In the genomic region with DNA sequence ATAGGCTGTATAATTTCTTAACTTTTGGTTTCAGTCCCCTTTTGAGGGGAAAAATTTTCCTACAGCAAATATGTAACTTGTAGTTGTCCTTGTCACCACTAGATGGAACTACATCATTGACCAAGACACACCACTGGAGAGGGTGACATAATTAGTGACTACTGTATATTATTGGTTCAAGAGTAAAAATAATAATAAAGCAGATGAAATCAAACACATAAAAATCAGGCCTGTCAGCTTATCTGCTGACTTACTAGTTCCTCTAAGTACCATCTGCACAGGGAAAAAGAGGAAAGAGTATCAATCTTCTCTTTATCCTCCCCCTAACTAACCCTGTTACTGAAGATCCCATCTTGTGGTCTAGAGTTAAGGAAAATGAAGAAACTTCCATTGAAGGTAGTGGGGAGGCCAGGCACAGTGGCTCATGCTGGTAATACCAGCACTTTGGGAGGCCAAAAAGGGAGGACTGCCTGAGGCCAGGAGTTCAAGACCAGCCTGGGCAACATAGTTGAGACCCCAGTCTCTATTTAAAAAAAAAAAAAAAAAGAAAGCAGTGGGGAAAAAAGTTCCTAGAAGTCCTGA, we compare ENCODE assay signal across 10 cellular contexts. TPM values are rescaled to one million over a fixed set of nuclear protein-coding genes. Genes with fewer than 3 reads are reported as not detected.
DNase-seq lines count a peak whose midpoint lies in the region; ATAC-seq and TF ChIP-seq lines count a peak whose summit lies in the region.
"Had no signal": no experiment of that assay in that cellular context is flagged by ENCODE, and none has a peak within 500 bp of the region (broad histone marks: within the 10 kb centered on the region; RNA-seq: fewer than 3 reads in every experiment).

No MANE protein-coding gene starts in this region.

- H3K36me3 Mint-ChIP-seq in CD8-positive, alpha-beta T cell = peaks cover 54% of the 10 kb centered on the region

- DNase-seq in CD8-positive, alpha-beta T cell = no peak
- DNase-seq in NCI-H82 treated with DMSO at 0.1 percent for 48 hours (lab: John Stamatoyannopoulos, UW; ENCODE audit: unreplicated experiment) (peak; percentile 10), breast epithelium (ENCODE audit: low spot score in 2 of 2) (no peak), kidney glomerular epithelial cell (lab: John Stamatoyannopoulos, UW) (peak; percentile 48), transverse colon (no peak), neuronal stem cell (ENCODE audit: low spot score) (no peak)

- POLR2A ChIA-PET in CD8-positive, alpha-beta T cell (lab: Charles Lee) = interaction anchor here (0.6 to 1.1 kb wide), 2 partner anchors 42 to 89 kb away, joined by 5 to 7 read pairs; no protein-coding TSS in a partner anchor

- H4K8ac ChIP-seq in neuronal stem cell (ENCODE audit: low read depth, low read length) = no peak overlapping the region

- H3K27ac Mint-ChIP-seq in CD8-positive, alpha-beta T cell = no peak overlapping the region

- H3K4ac ChIP-seq in neuronal stem cell (ENCODE audit: low read length) = no peak overlapping the region

- no peak overlapping the region for H3K4me3 ChIP-seq in CD8-positive, alpha-beta T cell (ENCODE audit: low read depth, low read length)
- H3K4me3 ChIP-seq in breast epithelium (no peak overlapping the region), transverse colon (no peak overlapping the region), neuronal stem cell (ENCODE audit: low read length in 2 of 2) (no peak overlapping the region)
- H3K4me3 ChIP-seq: SJCRH30, skin epidermis had no signal

- peaks cover 2% of the 10 kb centered on the region for H3K4me1 Mint-ChIP-seq in CD8-positive, alpha-beta T cell (ENCODE audit: low read depth)

- TF ChIP-seq POLR2A in breast epithelium (IDR thresholded peaks at IDR 0.05) = no peak
- TF ChIP-seq POLR2A in transverse colon (IDR thresholded peaks at IDR 0.05) = no peak

- no peak overlapping the region for H2AFZ ChIP-seq in neuronal stem cell (ENCODE audit: low read length)

- no peak overlapping the region for H2AK5ac ChIP-seq in neuronal stem cell (ENCODE audit: low read depth, low read length)

- ATAC-seq in CD8-positive, alpha-beta T cell = peak; percentile 76
- ATAC-seq in GM19023 (IDR thresholded peaks at IDR 0.05; ENCODE audit: unreplicated experiment) (peak; percentile 85), HG03280 (IDR thresholded peaks at IDR 0.05; ENCODE audit: unreplicated experiment) (peak; percentile 76)

- no peaks in the 10 kb centered on the region for H3K9me3 ChIP-seq in CD8-positive, alpha-beta T cell (ENCODE audit: low read length)
- H3K9me3 ChIP-seq in breast epithelium (no peaks in the 10 kb centered on the region), transverse colon (no peaks in the 10 kb centered on the region), neuronal stem cell (replicated peaks in 1 of 2; ENCODE audit: control insufficient read depth in 2 of 2, insufficient read depth in 1 of 2, low read depth in 1 of 2, low read length in 2 of 2) (no peaks in the 10 kb centered on the region)
- H3K9me3 ChIP-seq: SJCRH30 had no signal

- CTCF ChIA-PET in CD8-positive, alpha-beta T cell (lab: Charles Lee) = interaction anchor here (0.7 to 13.8 kb wide), 14 partner anchors 9 to 104 kb away, joined by 3 to 246 read pairs (median 4); no protein-coding TSS in a partner anchor

- no peak overlapping the region for H3K4me3 Mint-ChIP-seq in CD8-positive, alpha-beta T cell

- no peak overlapping the region for H3K14ac ChIP-seq in neuronal stem cell (ENCODE audit: low read length)

- in situ Hi-C loops in transverse colon (cut with MboI; ENCODE audit: low pct_ligation_motif_present in 1 of 4, low pct_unique_long_range_greater_than_20kb in 1 of 4, low sequenced_read_pairs in 3 of 4) = loop anchor here in 3 of 4 donors (5.0 to 10.0 kb wide), 2 partner anchors 90 to 93 kb away; no protein-coding TSS in a partner anchor

- no peaks in the 10 kb centered on the region for H3K4me1 ChIP-seq in CD8-positive, alpha-beta T cell (ENCODE audit: insufficient read depth, low read length)
- no peaks in the 10 kb centered on the region for H3K4me1 ChIP-seq in breast epithelium
- no peaks in the 10 kb centered on the region for H3K4me1 ChIP-seq in transverse colon
- no peaks in the 10 kb centered on the region for H3K4me1 ChIP-seq in neuronal stem cell (ENCODE audit: control insufficient read depth in 2 of 2, insufficient read depth in 1 of 2, low read depth in 1 of 2, low read length in 2 of 2)
- H3K4me1 ChIP-seq: SJCRH30 had no signal

- no peak overlapping the region for H4K91ac ChIP-seq in neuronal stem cell (ENCODE audit: low read depth, low read length, poor library complexity)

- H3K79me1 ChIP-seq in neuronal stem cell (ENCODE audit: low read depth, low read length) = no peaks in the 10 kb centered on the region

- no peak overlapping the region for H2BK5ac ChIP-seq in neuronal stem cell (ENCODE audit: low read length)

- peak; percentile 89 for TF ChIP-seq CTCF in CD8-positive, alpha-beta T cell (IDR thresholded peaks at IDR 0.05)
- TF ChIP-seq CTCF in breast epithelium (IDR thresholded peaks at IDR 0.05) = peak; percentile 60 to 87 (median 73)
- peak; percentile 70 to 82 (median 79) for TF ChIP-seq CTCF in transverse colon (IDR thresholded peaks at IDR 0.05)

- no peak overlapping the region for H2BK120ac ChIP-seq in neuronal stem cell (ENCODE audit: low read depth, low read length)

- no peak overlapping the region for H3K27ac ChIP-seq in CD8-positive, alpha-beta T cell (ENCODE audit: low read depth, low read length)
- H3K27ac ChIP-seq in breast epithelium (no peak overlapping the region), transverse colon (no peak overlapping the region), neuronal stem cell (replicated peaks; ENCODE audit: low read length) (no peak overlapping the region)
- H3K27ac ChIP-seq: SJCRH30, skin epidermis had no signal

- H3K36me3 ChIP-seq in CD8-positive, alpha-beta T cell (ENCODE audit: insufficient read depth, low read length) = peaks cover 4% of the 10 kb centered on the region
- H3K36me3 ChIP-seq in breast epithelium (peaks cover 5% of the 10 kb centered on the region), transverse colon (peaks cover 0 to 29% (median 3%) of the 10 kb centered on the region in 4 donors), neuronal stem cell (replicated peaks in 1 of 2; ENCODE audit: control insufficient read depth in 2 of 2, insufficient read depth in 2 of 2, low read length in 2 of 2) (peaks cover 18 to 83% of the 10 kb centered on the region in 2 donors)

- H3K9me3 Mint-ChIP-seq in CD8-positive, alpha-beta T cell = no peaks in the 10 kb centered on the region

- no peaks in the 10 kb centered on the region for H3K27me3 ChIP-seq in CD8-positive, alpha-beta T cell (ENCODE audit: insufficient read depth, low read length)
- H3K27me3 ChIP-seq in breast epithelium (no peaks in the 10 kb centered on the region), transverse colon (no peaks in the 10 kb centered on the region), neuronal stem cell (ENCODE audit: control insufficient read depth in 3 of 3, insufficient read depth in 3 of 3, low read depth in 1 of 3, low read length in 3 of 3) (no peaks in the 10 kb centered on the region)
- H3K27me3 ChIP-seq: SJCRH30 had no signal

- no peak overlapping the region for H3K9ac ChIP-seq in neuronal stem cell (ENCODE audit: low read depth, low read length, poor library complexity)

- TF ChIP-seq EP300 in transverse colon (IDR thresholded peaks at IDR 0.05; ENCODE audit: low read depth) = no peak

- intact Hi-C loops in CD8-positive, alpha-beta T cell (cut with DNase I, micrococcal nuclease) = loop anchor here (1.0 to 5.0 kb wide), 4 partner anchors 89 to 1805 kb away; no protein-coding TSS in a partner anchor
- intact Hi-C loops in breast epithelium (cut with DNase I; ENCODE audit: low total_unique reads) (no loop called here), transverse colon (cut with DNase I; ENCODE audit: low total_unique reads) (loop anchor here (5.0 kb wide), 1 partner anchor 90 kb away; no protein-coding TSS in a partner anchor)

- no peaks in the 10 kb centered on the region for H3K27me3 Mint-ChIP-seq in CD8-positive, alpha-beta T cell (ENCODE audit: low read depth)

- no peak overlapping the region for H2BK12ac ChIP-seq in neuronal stem cell (ENCODE audit: low read length)

- H3K4me2 ChIP-seq in neuronal stem cell (ENCODE audit: insufficient read depth, low read length, poor library complexity, severe bottlenecking) = no peak overlapping the region

- H3K23ac ChIP-seq in neuronal stem cell (ENCODE audit: low read depth, low read length, poor library complexity) = no peak overlapping the region

- no peak overlapping the region for H2BK15ac ChIP-seq in neuronal stem cell (ENCODE audit: low read length)

- no peak overlapping the region for H3K18ac ChIP-seq in neuronal stem cell (ENCODE audit: low read length)

RNA-seq across cellular contexts. Expression of a gene that starts 29.6 kb away (rescaled TPM):
- 10 to 100 TPM; 32.2 to 39.7 TPM for total RNA-seq in CD8-positive, alpha-beta T cell
- total RNA-seq in breast epithelium (10 to 100 TPM; 49.4 to 96.0 (median 90.1) TPM), transverse colon (10 to 100 TPM; 44.5 to 97.3 (median 74.2) TPM)
- 10.9 TPM for polyA plus RNA-seq in neuronal stem cell (2013, experiment 1 of 2)
- 11.0 TPM for polyA plus RNA-seq in neuronal stem cell (2013, experiment 2 of 2)

Comparison
In these comparisons a context has a peak if more than half of its experiments do, and no peak if none do; other contexts are left out.
1. DNase-seq: peak in NCI-H82 treated with DMSO at 0.1 percent for 48 hours (single experiment) and kidney glomerular epithelial cell (single experiment); none in CD8-positive, alpha-beta T cell (0 of 7), breast epithelium (0 of 2), transverse colon (single experiment) and neuronal stem cell (single experiment).
2. Peak in every context shown above with its lines, with median percentiles within 50 percentile points of each other: ATAC-seq and CTCF ChIP-seq.